In genomic region chr1:168408531-168409242, GRCh38 we compare ENCODE assay signal across 9 cellular contexts.
A peak's percentile ranks its signal among the peaks of the same experiment; 100 is the strongest.
DNase-seq lines count a peak whose midpoint lies in the region; ATAC-seq and TF ChIP-seq lines count a peak whose summit lies in the region.
"Had no signal": no experiment of that assay in that cellular context is flagged by ENCODE, and none has a peak within 500 bp of the region (broad histone marks: within the 10 kb centered on the region; RNA-seq: fewer than 3 reads in every experiment).

No MANE protein-coding gene starts in this region.

- H3K4me1 ChIP-seq in Panc1 (ENCODE audit: control insufficient read depth, insufficient read depth, low read length) (no peaks in the 10 kb centered on the region), left lung (no peaks in the 10 kb centered on the region)

- intact Hi-C loops in Panc1 (cut with micrococcal nuclease; ENCODE audit: unreplicated experiment) (no loop called here), left lung (cut with DNase I) (no loop called here)

- no peak overlapping the region for H3K4me3 Mint-ChIP-seq in activated naive CD4-positive, alpha-beta T cell treated with anti-CD3 and anti-CD28 coated beads, Interleukin-2, amount 10 ng/mL, durations not matched to agents 7 days and 5 days
- H3K4me3 Mint-ChIP-seq: memory B cell had no signal

- TF ChIP-seq CTCF in GM20000 (IDR thresholded peaks at IDR 0.05; ENCODE audit: extremely low read depth, missing control alignments) = no peak
- no peak for TF ChIP-seq CTCF in Panc1 (IDR thresholded peaks at IDR 0.05)
- TF ChIP-seq CTCF in left lung (IDR thresholded peaks at IDR 0.05) = no peak

- H3K27me3 ChIP-seq in Panc1 (ENCODE audit: control insufficient read depth, insufficient read depth, low read length) (no peaks in the 10 kb centered on the region), left lung (no peaks in the 10 kb centered on the region)

- no peaks in the 10 kb centered on the region for H3K27me3 Mint-ChIP-seq in activated naive CD4-positive, alpha-beta T cell treated with anti-CD3 and anti-CD28 coated beads, Interleukin-2, amount 10 ng/mL, durations not matched to agents 7 days and 5 days

- POLR2A ChIA-PET in Panc1 (lab: Charles Lee) = no interaction called here

- no peaks in the 10 kb centered on the region for H3K36me3 ChIP-seq in Panc1 (ENCODE audit: control insufficient read depth, insufficient read depth, low read length)
- H3K36me3 ChIP-seq in left lung = no peaks in the 10 kb centered on the region

- H3K27ac ChIP-seq in Panc1 (ENCODE audit: low read length) (no peak overlapping the region), left lung (no peak overlapping the region)

- BruUV-seq in Panc1 (replicated peaks; lab: Mats Ljungman, UMichigan) = no TSS peak

- H3K4me1 Mint-ChIP-seq in activated naive CD4-positive, alpha-beta T cell treated with anti-CD3 and anti-CD28 coated beads, Interleukin-2, amount 10 ng/mL, durations not matched to agents 7 days and 5 days = peaks cover 43% of the 10 kb centered on the region

- no peaks in the 10 kb centered on the region for H3K9me3 ChIP-seq in Panc1 (ENCODE audit: control insufficient read depth, insufficient read depth, low read depth, low read length)
- H3K9me3 ChIP-seq in left lung = peaks cover 0 to 7% of the 10 kb centered on the region in 2 donors

- in situ Hi-C loops in Panc1 (cut with HindIII; ENCODE audit: low pct_unique_long_range_greater_than_20kb, low sequenced_read_pairs) = no loop called here

- ATAC-seq in Panc1 = peak; percentile 79
- no peak for ATAC-seq in left lobe of liver
- ATAC-seq in left lung = no peak

- peaks cover 4% of the 10 kb centered on the region for H3K36me3 Mint-ChIP-seq in activated naive CD4-positive, alpha-beta T cell treated with anti-CD3 and anti-CD28 coated beads, Interleukin-2, amount 10 ng/mL, durations not matched to agents 7 days and 5 days

- DNase-seq in GM20000 (ENCODE audit: low spot score) = peak; percentile 70
- DNase-seq in Panc1 (ENCODE audit: low read depth, low spot score) = no peak
- peak; percentile 64 for DNase-seq in activated naive CD4-positive, alpha-beta T cell treated with anti-CD3 and anti-CD28 coated beads, Interleukin-2, amount 10 ng/mL, durations not matched to agents 7 days and 5 days
- DNase-seq in stimulated activated CD4-positive, alpha-beta T cell treated with anti-CD3 and anti-CD28 coated beads, Interleukin-12 subunit alpha, Interleukin-12 subunit beta, amount 100 ng/mL, for 48 hours (ENCODE audit: low read depth in 2 of 3, low spot score in 1 of 3) = peak; percentile 43 to 70 (median 65)
- no peak for DNase-seq in mesenteric fat pad (ENCODE audit: low spot score)
- DNase-seq in GF-D8 (lab: John Stamatoyannopoulos, UW) = no peak
- DNase-seq in left lobe of liver (ENCODE audit: low spot score) = no peak
- DNase-seq in left lung = no peak

- peaks cover 9% of the 10 kb centered on the region for H3K9me3 Mint-ChIP-seq in activated naive CD4-positive, alpha-beta T cell treated with anti-CD3 and anti-CD28 coated beads, Interleukin-2, amount 10 ng/mL, durations not matched to agents 7 days and 5 days

- H3K4me3 ChIP-seq in Panc1 (ENCODE audit: low read depth in 2 of 2, low read length in 2 of 2) = no peak overlapping the region
- H3K4me3 ChIP-seq in left lung = no peak overlapping the region

- CTCF ChIA-PET in Panc1 (lab: Charles Lee) = no interaction called here
- CTCF ChIA-PET in activated naive CD4-positive, alpha-beta T cell treated with anti-CD3 and anti-CD28 coated beads, Interleukin-2, amount 10 ng/mL, durations not matched to agents 7 days and 5 days (lab: Charles Lee) = interaction anchor here (0.9 to 1.7 kb wide), 4 partner anchors 8 to 174 kb away, joined by 3 to 6 read pairs (median 4); no protein-coding TSS in a partner anchor

- H3K27ac Mint-ChIP-seq in activated naive CD4-positive, alpha-beta T cell treated with anti-CD3 and anti-CD28 coated beads, Interleukin-2, amount 10 ng/mL, durations not matched to agents 7 days and 5 days = peak overlapping the region; percentile 85
- H3K27ac Mint-ChIP-seq: memory B cell had no signal

Comparison
In these comparisons a context has a peak if more than half of its experiments do, and no peak if none do; other contexts are left out.
1. DNase-seq: peak in GM20000 (single experiment), activated naive CD4-positive, alpha-beta T cell treated with anti-CD3 and anti-CD28 coated beads, Interleukin-2, amount 10 ng/mL, durations not matched to agents 7 days and 5 days (single experiment) and stimulated activated CD4-positive, alpha-beta T cell treated with anti-CD3 and anti-CD28 coated beads, Interleukin-12 subunit alpha, Interleukin-12 subunit beta, amount 100 ng/mL, for 48 hours (3 of 3); none in Panc1 (single experiment), mesenteric fat pad (single experiment), GF-D8 (single experiment), left lobe of liver (single experiment) and left lung (0 of 2).